11 cellular contexts compared by ENCODE assay signal in the genomic region with DNA sequence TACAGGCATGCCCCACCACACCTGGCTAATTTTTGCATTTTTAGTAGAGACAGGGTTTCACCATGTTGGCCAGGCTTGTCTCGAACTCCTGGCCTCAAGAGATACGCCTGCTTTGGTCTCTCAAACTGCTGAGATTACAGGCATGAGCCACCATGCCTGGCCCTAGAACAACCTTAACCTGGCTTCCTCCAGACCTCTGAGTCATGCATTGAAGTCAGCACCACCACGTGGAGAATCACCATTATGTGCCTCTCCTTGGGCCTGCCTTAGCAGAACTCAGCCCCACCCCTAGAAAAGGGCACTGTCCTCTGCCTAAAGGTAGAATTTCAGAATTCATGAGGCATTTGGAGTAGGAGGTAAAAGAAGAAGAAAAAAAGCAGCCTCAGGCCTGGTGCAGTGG. TPM values are rescaled to one million over a fixed set of nuclear protein-coding genes. Genes with fewer than 3 reads are reported as not detected.
DNase-seq lines count a peak whose midpoint lies in the region; ATAC-seq and TF ChIP-seq lines count a peak whose summit lies in the region.
"Had no signal": no experiment of that assay in that cellular context is flagged by ENCODE, and none has a peak within 500 bp of the region (broad histone marks: within the 10 kb centered on the region; RNA-seq: fewer than 3 reads in every experiment).

No MANE protein-coding gene starts in this region.

- peak; percentile 39 for DNase-seq in A172 (ENCODE audit: low spot score)
- peak; percentile 77 for DNase-seq in ELR (ENCODE audit: low read depth)
- DNase-seq in RWPE1 (ENCODE audit: low spot score), result peak; percentile 72
- DNase-seq in epithelial cell of proximal tubule (ENCODE audit: low read depth), result no peak
- DNase-seq in NCI-H1092 treated with DMSO at 0.1 percent for 48 hours (lab: John Stamatoyannopoulos, UW), result no peak
- no peak for DNase-seq in NCI-H2081 (lab: John Stamatoyannopoulos, UW)
- DNase-seq: HFFc6, left ventricle myocardium inferior had no signal

- POLR2A ChIA-PET in RWPE1 (lab: Yijun Ruan, JAX; ENCODE audit: low non-redundant PET), result interaction anchor here (0.5 kb wide), 1 partner anchor 21 kb away, joined by 3 read pairs; no protein-coding TSS in a partner anchor

- no peak overlapping the region for H3K4me3 ChIP-seq in epithelial cell of proximal tubule (ENCODE audit: low read depth, low read length)
- H3K4me3 ChIP-seq: left ventricle myocardium inferior, Peyer's patch had no signal

- peak overlapping the region; percentile 57 for H3K27ac ChIP-seq in RWPE1
- H3K27ac ChIP-seq: left ventricle myocardium inferior, Peyer's patch had no signal

- TF ChIP-seq CTCF in RWPE1 (conservative IDR thresholded peaks at IDR 0.05; ENCODE audit: low read depth), result no peak
- TF ChIP-seq CTCF in epithelial cell of proximal tubule (conservative IDR thresholded peaks at IDR 0.05; ENCODE audit: low read depth, low read length), result peak; percentile 18

- CTCF ChIA-PET in RWPE1 (lab: Yijun Ruan, JAX), result interaction anchor here (0.9 kb wide), 1 partner anchor 12 kb away, joined by 4 read pairs; no protein-coding TSS in a partner anchor

- ATAC-seq in GM21381 (IDR thresholded peaks at IDR 0.05; ENCODE audit: unreplicated experiment) (no peak), HG02642 (IDR thresholded peaks at IDR 0.05; ENCODE audit: poor library complexity, unreplicated experiment) (no peak)

RNA-seq across cellular contexts. Expression of a gene that starts 49.0 kb away (rescaled TPM):
- 108 and 109 TPM in 2 replicates for total RNA-seq in A172 (2014; rRNA removed; shearing (Covaris generic))
- 67.7 and 101 TPM in 2 replicates for total RNA-seq in epithelial cell of proximal tubule

Comparison
In these comparisons a context has a peak if more than half of its experiments do, and no peak if none do; other contexts are left out.
1. DNase-seq: peak in A172 (single experiment), ELR (single experiment) and RWPE1 (single experiment); none in epithelial cell of proximal tubule (single experiment), NCI-H1092 treated with DMSO at 0.1 percent for 48 hours (single experiment) and NCI-H2081 (0 of 2).